ENCODE assay signal across 27 cellular contexts in the genomic region with DNA sequence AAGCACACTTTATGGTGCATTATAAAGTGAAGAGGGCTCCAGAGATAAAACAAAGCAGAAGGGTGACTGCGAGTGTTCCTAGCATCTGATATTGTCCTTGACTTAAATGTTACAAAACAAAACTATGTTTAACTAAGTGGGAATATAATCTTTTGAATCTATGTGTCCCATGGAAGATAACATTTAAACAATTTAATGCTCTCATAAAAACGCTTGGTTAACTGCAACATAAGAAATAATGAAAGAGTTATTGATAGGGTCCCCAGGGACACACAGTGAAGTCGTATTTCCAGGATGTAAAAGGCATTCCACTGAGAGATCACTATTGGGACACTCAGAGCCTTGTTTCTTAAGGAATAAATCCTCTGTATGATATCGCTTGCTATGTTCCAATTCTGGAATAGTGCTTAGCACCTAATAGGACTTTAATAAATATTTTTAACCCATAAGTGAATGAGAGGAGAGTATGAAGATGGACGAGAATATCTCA.
"Had no signal": no experiment of that assay in that cellular context is flagged by ENCODE, and none has a peak within 500 bp of the region (broad histone marks: within the 10 kb centered on the region; RNA-seq: fewer than 3 reads in every experiment).

No MANE protein-coding gene starts in this region.

- H3K27ac Mint-ChIP-seq: activated naive CD8-positive, alpha-beta T cell; activated T-cell treated with anti-CD3 and anti-CD28 coated beads, Interleukin-2, amount 50 U/mL, for 24 hours; activated T-helper 2 cell treated with anti-CD3 and anti-CD28 coated beads, Interferon-gamma antibody, Interleukin-2, Interleukin-4, amounts not matched to agents 10 μg/mL and 5 μg/mL and 100 μg/mL, durations not matched to agents 14 hours and 24 hours and 36 hours; natural killer cell; T-cell; T-helper 2 cell treated with Interferon-gamma antibody and Interleukin-4, amounts not matched to agents 5 μg/mL and 100 μg/mL, for 36 hours; type B pancreatic cell; WTC11 had no signal

- H3K4me2 ChIP-seq: smooth muscle cell had no signal

- H3K4me1 Mint-ChIP-seq: natural killer cell, T-cell had no signal

- H3K36me3 Mint-ChIP-seq: activated naive CD8-positive, alpha-beta T cell; natural killer cell; T-cell; type B pancreatic cell had no signal

- H3K4me1 ChIP-seq: adrenal gland, ascending aorta, gastrocnemius medialis, left ventricle myocardium inferior had no signal

- H3K27me3 ChIP-seq: adrenal gland, ascending aorta, gastrocnemius medialis had no signal

- H3K27ac ChIP-seq: adrenal gland, ascending aorta, gastrocnemius medialis, left ventricle myocardium inferior, thoracic aorta had no signal

- H3K27me3 Mint-ChIP-seq: activated naive CD8-positive, alpha-beta T cell; activated T-cell treated with anti-CD3 and anti-CD28 coated beads, Interleukin-2, amount 50 U/mL, for 24 hours; T-cell; type B pancreatic cell had no signal

- H3K9me3 ChIP-seq: adrenal gland, ascending aorta, gastrocnemius medialis, left ventricle myocardium inferior, thoracic aorta had no signal

- H3K4me3 Mint-ChIP-seq: activated naive CD8-positive, alpha-beta T cell; activated T-cell treated with anti-CD3 and anti-CD28 coated beads, Interleukin-2, amount 50 U/mL, for 24 hours; natural killer cell; T-cell; T-helper 2 cell treated with Interferon-gamma antibody and Interleukin-4, amounts not matched to agents 5 μg/mL and 100 μg/mL, for 36 hours; type B pancreatic cell; WTC11 had no signal

- H3K9me3 Mint-ChIP-seq: activated T-cell treated with anti-CD3 and anti-CD28 coated beads, Interleukin-2, amount 50 U/mL, for 24 hours; activated T-helper 2 cell treated with anti-CD3 and anti-CD28 coated beads, Interferon-gamma antibody, Interleukin-2, Interleukin-4, amounts not matched to agents 10 μg/mL and 5 μg/mL and 100 μg/mL, durations not matched to agents 14 hours and 24 hours and 36 hours; natural killer cell; T-cell; T-helper 2 cell treated with Interferon-gamma antibody and Interleukin-4, amounts not matched to agents 5 μg/mL and 100 μg/mL, for 36 hours had no signal

- H3K36me3 ChIP-seq: adrenal gland, ascending aorta, gastrocnemius medialis, left ventricle myocardium inferior, thoracic aorta had no signal

- H3K4me3 ChIP-seq: adrenal gland, ascending aorta, gastrocnemius medialis, left ventricle myocardium inferior, smooth muscle cell, thoracic aorta had no signal

- DNase-seq: activated CD8-positive, alpha-beta memory T cell treated with anti-CD3 and anti-CD28 coated beads for 24 hours; activated CD8-positive, alpha-beta memory T cell treated with anti-CD3 and anti-CD28 coated beads, Interleukin-2, amount 50 U/mL, for 4 hours; activated naive CD4-positive, alpha-beta T cell; activated T-cell treated with anti-CD3 and anti-CD28 coated beads, Interleukin-2, amount 50 U/mL, for 24 hours; adrenal gland; central memory CD4-positive, alpha-beta T cell; dermis blood vessel endothelial cell; effector CD8-positive, alpha-beta T cell; gastrocnemius medialis; hippocampal formation; kidney glomerular epithelial cell; left ventricle myocardium inferior; mammary epithelial cell; midbrain; natural killer cell; stimulated activated CD4-positive, alpha-beta T cell treated with anti-CD3 and anti-CD28 coated beads, Interleukin-15, amount 100 ng/mL, for 24 hours; stimulated activated CD4-positive, alpha-beta T cell treated with anti-CD3 and anti-CD28 coated beads, Interleukin-2, amount 100 ng/mL, for 48 hours; stimulated activated naive CD4-positive, alpha-beta T cell; T-cell had no signal
